Comparison of ENCODE assay signal across 16 cellular contexts in genomic region chr2:69777778-69778089, GRCh38.
"Had no signal": no experiment of that assay in that cellular context is flagged by ENCODE, and none has a peak within 500 bp of the region (broad histone marks: within the 10 kb centered on the region; RNA-seq: fewer than 3 reads in every experiment).

No MANE protein-coding gene starts in this region.

- H3K4me3 Mint-ChIP-seq: activated CD4-positive, alpha-beta T cell treated with anti-CD3 and anti-CD28 coated beads, Interleukin-2, amount 10 ng/mL, durations not matched to agents 7 days and 5 days; activated naive CD8-positive, alpha-beta T cell treated with anti-CD3 and anti-CD28 coated beads, Interleukin-2, amount 10 ng/mL, durations not matched to agents 7 days and 5 days; activated T-helper 1 cell treated with anti-CD3 and anti-CD28 coated beads, Interleukin-12 subunit alpha, Interleukin-12 subunit beta, Interleukin-2, Interleukin-4 antibody, amounts not matched to agents 30 ng/mL and 10 ng/mL and 1 ng/mL, durations not matched to agents 14 hours and 24 hours and 36 hours; naive thymus-derived CD4-positive, alpha-beta T cell; stimulated activated naive B cell treated with anti-CD40 and anti-IgM and Interleukin-4, amounts not matched to agents 10 μg/mL and 1 μg/mL and 100 μg/mL, for 72 hours; T-helper 1 cell treated with Interleukin-12 subunit alpha and Interleukin-12 subunit beta and Interleukin-4 antibody, amounts not matched to agents 30 μg/mL and 1 μg/mL, for 36 hours had no signal

- H3K9me3 Mint-ChIP-seq: activated T-helper 1 cell treated with anti-CD3 and anti-CD28 coated beads, Interleukin-12 subunit alpha, Interleukin-12 subunit beta, Interleukin-2, Interleukin-4 antibody, amounts not matched to agents 30 ng/mL and 10 ng/mL and 1 ng/mL, durations not matched to agents 14 hours and 24 hours and 36 hours had no signal

- DNase-seq: activated CD4-positive, alpha-beta T cell treated with anti-CD3 and anti-CD28 coated beads, Interleukin-2, amount 10 ng/mL, durations not matched to agents 7 days and 5 days; activated naive CD8-positive, alpha-beta T cell treated with anti-CD3 and anti-CD28 coated beads, Interleukin-2, amount 10 ng/mL, durations not matched to agents 7 days and 5 days; effector CD8-positive, alpha-beta T cell; foreskin keratinocyte; glutamatergic neuron; left lung; mucosa of descending colon; naive thymus-derived CD4-positive, alpha-beta T cell; stimulated activated CD4-positive, alpha-beta T cell treated with anti-CD3 and anti-CD28 coated beads, Interleukin-2, amount 100 ng/mL, for 48 hours; stimulated activated naive B cell treated with anti-CD40 and anti-IgM and Interleukin-4, amounts not matched to agents 10 μg/mL and 1 μg/mL and 100 μg/mL, for 72 hours; tibial artery had no signal

- H3K27ac ChIP-seq: foreskin keratinocyte, left lung, right atrium auricular region, tibial artery, vagina had no signal

- H3K27ac Mint-ChIP-seq: activated CD4-positive, alpha-beta T cell treated with anti-CD3 and anti-CD28 coated beads, Interleukin-2, amount 10 ng/mL, durations not matched to agents 7 days and 5 days; activated naive CD8-positive, alpha-beta T cell treated with anti-CD3 and anti-CD28 coated beads, Interleukin-2, amount 10 ng/mL, durations not matched to agents 7 days and 5 days; activated T-helper 1 cell treated with anti-CD3 and anti-CD28 coated beads, Interleukin-12 subunit alpha, Interleukin-12 subunit beta, Interleukin-2, Interleukin-4 antibody, amounts not matched to agents 30 ng/mL and 10 ng/mL and 1 ng/mL, durations not matched to agents 14 hours and 24 hours and 36 hours; stimulated activated naive B cell treated with anti-CD40 and anti-IgM and Interleukin-4, amounts not matched to agents 10 μg/mL and 1 μg/mL and 100 μg/mL, for 72 hours; T-helper 1 cell treated with Interleukin-12 subunit alpha and Interleukin-12 subunit beta and Interleukin-4 antibody, amounts not matched to agents 30 μg/mL and 1 μg/mL, for 36 hours had no signal

- ATAC-seq: foreskin keratinocyte; left lung; mucosa of descending colon; naive thymus-derived CD4-positive, alpha-beta T cell; stimulated activated naive B cell treated with anti-CD40 and anti-IgM and Interleukin-4, amounts not matched to agents 10 μg/mL and 1 μg/mL and 100 μg/mL, for 72 hours had no signal

- H3K27me3 ChIP-seq: foreskin keratinocyte, left lung, right atrium auricular region, tibial artery, vagina had no signal

- H3K9me3 ChIP-seq: mucosa of descending colon, right atrium auricular region, tibial artery, vagina had no signal

- H3K27me3 Mint-ChIP-seq: activated CD4-positive, alpha-beta T cell treated with anti-CD3 and anti-CD28 coated beads, Interleukin-2, amount 10 ng/mL, durations not matched to agents 7 days and 5 days; activated naive CD8-positive, alpha-beta T cell treated with anti-CD3 and anti-CD28 coated beads, Interleukin-2, amount 10 ng/mL, durations not matched to agents 7 days and 5 days; naive thymus-derived CD4-positive, alpha-beta T cell; stimulated activated naive B cell treated with anti-CD40 and anti-IgM and Interleukin-4, amounts not matched to agents 10 μg/mL and 1 μg/mL and 100 μg/mL, for 72 hours had no signal

- H3K36me3 ChIP-seq: right atrium auricular region, tibial artery, vagina had no signal

- FAIRE-seq: islet of Langerhans had no signal

- H3K4me3 ChIP-seq: left lung, mucosa of descending colon, right atrium auricular region, tibial artery, vagina had no signal
